Comparison of ENCODE assay signal across 17 cellular contexts in genomic region chr19:33273065-33273736, GRCh38. TPM values are rescaled to one million over a fixed set of nuclear protein-coding genes. Genes with fewer than 3 reads are reported as not detected.
DNase-seq lines count a peak whose midpoint lies in the region; ATAC-seq, FAIRE-seq and TF ChIP-seq lines count a peak whose summit lies in the region.
"Had no signal": no experiment of that assay in that cellular context is flagged by ENCODE, and none has a peak within 500 bp of the region (broad histone marks: within the 10 kb centered on the region; RNA-seq: fewer than 3 reads in every experiment).

No MANE protein-coding gene starts in this region.

- no TSS peak for BruUV-seq in Caco-2 (replicated peaks; lab: Mats Ljungman, UMichigan)

- intact Hi-C loops in Caco-2 (cut with micrococcal nuclease; ENCODE audit: unreplicated experiment) = no loop called here
- intact Hi-C loops in kidney (cut with DNase I) = no loop called here
- intact Hi-C loops in prostate gland (cut with DNase I) = no loop called here
- intact Hi-C loops in activated CD8-positive, alpha-beta T cell treated with anti-CD3 and anti-CD28 coated beads for 36 hours (cut with micrococcal nuclease) = no loop called here
- intact Hi-C loops in ascending aorta (cut with DNase I) = no loop called here

- H3K9me3 ChIP-seq in Caco-2 (0 out of 2 replicates have a peak, but pooled peaks cover 5% of the 10 kb centered on the region), astrocyte (ENCODE audit: insufficient read depth, low read depth, low read length) (no peaks in the 10 kb centered on the region), kidney (ENCODE audit: control insufficient read depth in 1 of 2, low read length in 2 of 2) (no peaks in the 10 kb centered on the region), prostate gland (no peaks in the 10 kb centered on the region), ascending aorta (no peaks in the 10 kb centered on the region), gastroesophageal sphincter (no peaks in the 10 kb centered on the region)
- H3K9me3 ChIP-seq: esophagus muscularis mucosa, HAP-1 had no signal

- H3K36me3 Mint-ChIP-seq in Caco-2 (ENCODE audit: insufficient read depth, unreplicated experiment) = peaks cover under 1% of the 10 kb centered on the region
- no peaks in the 10 kb centered on the region for H3K36me3 Mint-ChIP-seq in astrocyte (ENCODE audit: low read depth, unreplicated experiment)
- H3K36me3 Mint-ChIP-seq in activated CD8-positive, alpha-beta T cell treated with anti-CD3 and anti-CD28 coated beads for 36 hours (ENCODE audit: low read depth) = no peaks in the 10 kb centered on the region
- H3K36me3 Mint-ChIP-seq: naive thymus-derived CD8-positive, alpha-beta T cell had no signal

- H4K20me1 ChIP-seq in astrocyte (ENCODE audit: insufficient read depth, low read length) = no peaks in the 10 kb centered on the region

- H3K36me3 ChIP-seq in Caco-2 (ENCODE audit: control insufficient read depth, insufficient read depth, low read length) = no peaks in the 10 kb centered on the region
- H3K36me3 ChIP-seq in astrocyte (ENCODE audit: insufficient read depth, low read length) = no peaks in the 10 kb centered on the region
- no peaks in the 10 kb centered on the region for H3K36me3 ChIP-seq in kidney (ENCODE audit: control insufficient read depth in 1 of 2, insufficient read depth in 2 of 2, low read length in 2 of 2)
- no peaks in the 10 kb centered on the region for H3K36me3 ChIP-seq in prostate gland
- H3K36me3 ChIP-seq in ascending aorta = no peaks in the 10 kb centered on the region
- H3K36me3 ChIP-seq in gastroesophageal sphincter = no peaks in the 10 kb centered on the region
- H3K36me3 ChIP-seq: esophagus muscularis mucosa, HAP-1 had no signal

- no peak overlapping the region for H3K27ac ChIP-seq in astrocyte (ENCODE audit: low read depth, low read length)
- no peak overlapping the region for H3K27ac ChIP-seq in kidney (ENCODE audit: low read depth in 2 of 2, low read length in 2 of 2)
- H3K27ac ChIP-seq in prostate gland = peak overlapping the region; percentile 70 to 76
- no peak overlapping the region for H3K27ac ChIP-seq in ascending aorta
- no peak overlapping the region for H3K27ac ChIP-seq in gastroesophageal sphincter
- H3K27ac ChIP-seq: esophagus muscularis mucosa had no signal

- CTCF ChIA-PET in Caco-2 (lab: Charles Lee) = no interaction called here
- CTCF ChIA-PET in activated CD8-positive, alpha-beta T cell treated with anti-CD3 and anti-CD28 coated beads for 36 hours (lab: Charles Lee) = no interaction called here

- no peak overlapping the region for H3K4me3 ChIP-seq in Caco-2 (ENCODE audit: low read depth, low read length)
- H3K4me3 ChIP-seq in astrocyte (ENCODE audit: insufficient read depth, low read depth, low read length) = no peak overlapping the region
- H3K4me3 ChIP-seq in kidney (ENCODE audit: low read length in 2 of 2) = no peak overlapping the region
- H3K4me3 ChIP-seq in prostate gland = no peak overlapping the region
- no peak overlapping the region for H3K4me3 ChIP-seq in ascending aorta
- no peak overlapping the region for H3K4me3 ChIP-seq in gastroesophageal sphincter
- H3K4me3 ChIP-seq: esophagus muscularis mucosa, HAP-1 had no signal

- DNase-seq in Caco-2 = no peak
- no peak for DNase-seq in astrocyte (ENCODE audit: low read depth)
- peak; percentile 72 for DNase-seq in kidney
- no peak for DNase-seq in prostate gland (ENCODE audit: low spot score)
- DNase-seq in activated CD8-positive, alpha-beta T cell treated with anti-CD3 and anti-CD28 coated beads for 36 hours = no peak
- DNase-seq in RKO (ENCODE audit: low spot score) = no peak
- no peak for DNase-seq in ascending aorta (ENCODE audit: low spot score in 2 of 2)
- DNase-seq: activated naive CD4-positive, alpha-beta T cell; left ventricle myocardium superior; naive thymus-derived CD8-positive, alpha-beta T cell; NCI-H1930; NCI-H524 had no signal

- no peak overlapping the region for H3K4me2 ChIP-seq in astrocyte (ENCODE audit: low read length)

- no peaks in the 10 kb centered on the region for H3K9me3 Mint-ChIP-seq in Caco-2 (ENCODE audit: unreplicated experiment)
- H3K9me3 Mint-ChIP-seq in astrocyte (ENCODE audit: unreplicated experiment) = no peaks in the 10 kb centered on the region
- H3K9me3 Mint-ChIP-seq in activated CD8-positive, alpha-beta T cell treated with anti-CD3 and anti-CD28 coated beads for 36 hours = no peaks in the 10 kb centered on the region
- H3K9me3 Mint-ChIP-seq: activated CD4-positive, alpha-beta T cell treated with anti-CD3 and anti-CD28 coated beads, Interleukin-2, amount 10 ng/mL, durations not matched to agents 24 days and 14 days; naive thymus-derived CD8-positive, alpha-beta T cell had no signal

- POLR2A ChIA-PET in Caco-2 (lab: Charles Lee) = interaction anchor here (1.3 kb wide), 1 partner anchor 30 kb away, joined by 5 read pairs; the partner anchor contains the start of gene CEBPA
- POLR2A ChIA-PET in activated CD8-positive, alpha-beta T cell treated with anti-CD3 and anti-CD28 coated beads for 36 hours (lab: Charles Lee) = no interaction called here

- H3K27me3 Mint-ChIP-seq in Caco-2 (ENCODE audit: insufficient read depth, unreplicated experiment) = no peaks in the 10 kb centered on the region
- H3K27me3 Mint-ChIP-seq in astrocyte (ENCODE audit: low read depth, unreplicated experiment) = peaks cover 17% of the 10 kb centered on the region
- H3K27me3 Mint-ChIP-seq in activated CD8-positive, alpha-beta T cell treated with anti-CD3 and anti-CD28 coated beads for 36 hours = no peaks in the 10 kb centered on the region
- H3K27me3 Mint-ChIP-seq: activated CD4-positive, alpha-beta T cell treated with anti-CD3 and anti-CD28 coated beads, Interleukin-2, amount 10 ng/mL, durations not matched to agents 24 days and 14 days had no signal

- H3K79me2 ChIP-seq in astrocyte (ENCODE audit: insufficient read depth, low read length) = no peaks in the 10 kb centered on the region

- TF ChIP-seq POLR2A in prostate gland (IDR thresholded peaks at IDR 0.05) (no peak), gastroesophageal sphincter (IDR thresholded peaks at IDR 0.05) (no peak)

- 54% methylated on average over 26 of the region's 26 CpGs for WGBS in prostate gland
- WGBS in gastroesophageal sphincter (ENCODE audit: low coverage in 1 of 2), 2 donors = 0 to 81% methylated on average over 1 to 3 of the region's 26 CpGs

- FAIRE-seq in astrocyte (lab: Jason Lieb, UNC) (no peak), kidney (lab: Jason Lieb, UNC) (no peak)

- TF ChIP-seq CTCF in Caco-2 (IDR thresholded peaks at IDR 0.05; ENCODE audit: insufficient read depth in 1 of 2, low read depth in 1 of 2, low read length in 1 of 2, severe bottlenecking in 1 of 2, unreplicated experiment in 1 of 2) (no peak), astrocyte (IDR thresholded peaks at IDR 0.05; ENCODE audit: insufficient read depth, low read depth, low read length) (no peak), kidney (IDR thresholded peaks at IDR 0.05; ENCODE audit: borderline replicate concordance, extremely low read depth, insufficient read depth) (no peak), prostate gland (IDR thresholded peaks at IDR 0.05) (no peak), ascending aorta (IDR thresholded peaks at IDR 0.05) (no peak), gastroesophageal sphincter (IDR thresholded peaks at IDR 0.05) (no peak)
- TF ChIP-seq CTCF in activated CD8-positive, alpha-beta T cell treated with anti-CD3 and anti-CD28 coated beads for 36 hours (IDR thresholded peaks at IDR 0.05) = no peak

- H3K27me3 ChIP-seq in Caco-2 (replicated peaks; ENCODE audit: control insufficient read depth, insufficient read depth, low read length) (no peaks in the 10 kb centered on the region), astrocyte (ENCODE audit: insufficient read depth, low read length) (no peaks in the 10 kb centered on the region), prostate gland (replicated peaks; ENCODE audit: insufficient read depth) (no peaks in the 10 kb centered on the region), ascending aorta (no peaks in the 10 kb centered on the region), gastroesophageal sphincter (peaks cover 19% of the 10 kb centered on the region)

- H3K4me1 ChIP-seq in Caco-2 = peaks cover 51% of the 10 kb centered on the region
- peaks cover 10% of the 10 kb centered on the region for H3K4me1 ChIP-seq in astrocyte (ENCODE audit: insufficient read depth, low read length)
- peaks cover 3 to 5% of the 10 kb centered on the region in 2 donors for H3K4me1 ChIP-seq in kidney (ENCODE audit: control insufficient read depth in 1 of 2, insufficient read depth in 1 of 2, low read depth in 1 of 2, low read length in 2 of 2)
- peaks cover 9% of the 10 kb centered on the region for H3K4me1 ChIP-seq in prostate gland (replicated peaks)
- H3K4me1 ChIP-seq in ascending aorta = peaks cover 0 to 4% of the 10 kb centered on the region in 2 donors
- H3K4me1 ChIP-seq in gastroesophageal sphincter = peaks cover 0 to 16% (median 0%) of the 10 kb centered on the region in 3 donors

- no peak overlapping the region for H3K4me3 Mint-ChIP-seq in Caco-2 (ENCODE audit: unreplicated experiment)
- H3K4me3 Mint-ChIP-seq in astrocyte (ENCODE audit: unreplicated experiment) = peak overlapping the region; percentile 45
- H3K4me3 Mint-ChIP-seq in activated CD8-positive, alpha-beta T cell treated with anti-CD3 and anti-CD28 coated beads for 36 hours = no peak overlapping the region
- H3K4me3 Mint-ChIP-seq: activated CD4-positive, alpha-beta T cell treated with anti-CD3 and anti-CD28 coated beads, Interleukin-2, amount 10 ng/mL, durations not matched to agents 24 days and 14 days; naive thymus-derived CD8-positive, alpha-beta T cell had no signal

- H3K27ac Mint-ChIP-seq in Caco-2 (ENCODE audit: unreplicated experiment) (peak overlapping the region; percentile 60), astrocyte (ENCODE audit: unreplicated experiment) (peak overlapping the region; percentile 12)
- no peak overlapping the region for H3K27ac Mint-ChIP-seq in activated CD8-positive, alpha-beta T cell treated with anti-CD3 and anti-CD28 coated beads for 36 hours

- H3K9ac ChIP-seq in astrocyte (ENCODE audit: low read length) = no peak overlapping the region
- no peak overlapping the region for H3K9ac ChIP-seq in kidney (ENCODE audit: low read length in 2 of 2)

- ATAC-seq in activated CD8-positive, alpha-beta T cell treated with anti-CD3 and anti-CD28 coated beads for 36 hours = no peak
- ATAC-seq in gastroesophageal sphincter = no peak
- ATAC-seq: naive thymus-derived CD8-positive, alpha-beta T cell had no signal

- no peak for TF ChIP-seq EP300 in gastroesophageal sphincter (IDR thresholded peaks at IDR 0.05)

- H3K4me1 Mint-ChIP-seq in Caco-2 (ENCODE audit: low read depth, unreplicated experiment) = peaks cover 22% of the 10 kb centered on the region
- peaks cover 7% of the 10 kb centered on the region for H3K4me1 Mint-ChIP-seq in astrocyte (ENCODE audit: low read depth, unreplicated experiment)
- peaks cover 6% of the 10 kb centered on the region for H3K4me1 Mint-ChIP-seq in activated CD8-positive, alpha-beta T cell treated with anti-CD3 and anti-CD28 coated beads for 36 hours (ENCODE audit: low read depth)

- no peak overlapping the region for H2AFZ ChIP-seq in astrocyte (ENCODE audit: low read depth, low read length)

RNA-seq across cellular contexts. Expression of gene CEBPA, which starts 29.1 kb away (rescaled TPM):
- total RNA-seq in Caco-2 (2022) = 97.9 and 110 TPM in 2 replicates
- 0.45 and 0.50 TPM in 2 replicates for total RNA-seq in astrocyte
- total RNA-seq in kidney = 7.1 TPM
- polyA plus RNA-seq in kidney (ENCODE audit: insufficient read depth, low read depth, low replicate concordance) = 6.6 TPM
- 10 to 100 TPM; 25.2 to 58.7 TPM for total RNA-seq in prostate gland
- under 1 TPM; 0.34 to 0.45 TPM for total RNA-seq in activated CD8-positive, alpha-beta T cell treated with anti-CD3 and anti-CD28 coated beads for 36 hours
- 14.9 TPM for total RNA-seq in ascending aorta
- 10 to 100 TPM in 1 of 4 donors, 1 to 10 TPM in 3; 7.0 to 11.3 (median 9.0) TPM for total RNA-seq in gastroesophageal sphincter

RNA-seq across cellular contexts. Expression of gene SLC7A10, which starts 47.6 kb away (rescaled TPM):
- not detected in 2 replicates for total RNA-seq in Caco-2 (2022)
- total RNA-seq in astrocyte = 0.43 and 0.61 TPM in 2 replicates
- not detected for total RNA-seq in kidney
- 0.41 TPM for polyA plus RNA-seq in kidney (ENCODE audit: insufficient read depth, low read depth, low replicate concordance)
- 1 to 10 TPM in 1 of 2 donors, not detected in 1; 3.5 TPM for total RNA-seq in prostate gland
- total RNA-seq in activated CD8-positive, alpha-beta T cell treated with anti-CD3 and anti-CD28 coated beads for 36 hours = not detected
- total RNA-seq in ascending aorta = not detected
- total RNA-seq in gastroesophageal sphincter = not detected
- total RNA-seq: activated CD4-positive, alpha-beta T cell treated with anti-CD3 and anti-CD28 coated beads, Interleukin-2, amount 10 ng/mL, durations not matched to agents 24 days and 14 days; esophagus muscularis mucosa; left ventricle myocardium superior; naive thymus-derived CD8-positive, alpha-beta T cell; pulmonary artery endothelial cell had no signal
- polyA plus RNA-seq: naive thymus-derived CD8-positive, alpha-beta T cell had no signal

Comparison
In these comparisons a context has a peak if more than half of its experiments do, and no peak if none do; other contexts are left out.
1. H3K27ac ChIP-seq: peak in prostate gland (2 of 2); none in astrocyte (single experiment), kidney (0 of 2), ascending aorta (0 of 2) and gastroesophageal sphincter (0 of 4).